Comparison of ENCODE assay signal across 1 cellular context in the genomic region with DNA sequence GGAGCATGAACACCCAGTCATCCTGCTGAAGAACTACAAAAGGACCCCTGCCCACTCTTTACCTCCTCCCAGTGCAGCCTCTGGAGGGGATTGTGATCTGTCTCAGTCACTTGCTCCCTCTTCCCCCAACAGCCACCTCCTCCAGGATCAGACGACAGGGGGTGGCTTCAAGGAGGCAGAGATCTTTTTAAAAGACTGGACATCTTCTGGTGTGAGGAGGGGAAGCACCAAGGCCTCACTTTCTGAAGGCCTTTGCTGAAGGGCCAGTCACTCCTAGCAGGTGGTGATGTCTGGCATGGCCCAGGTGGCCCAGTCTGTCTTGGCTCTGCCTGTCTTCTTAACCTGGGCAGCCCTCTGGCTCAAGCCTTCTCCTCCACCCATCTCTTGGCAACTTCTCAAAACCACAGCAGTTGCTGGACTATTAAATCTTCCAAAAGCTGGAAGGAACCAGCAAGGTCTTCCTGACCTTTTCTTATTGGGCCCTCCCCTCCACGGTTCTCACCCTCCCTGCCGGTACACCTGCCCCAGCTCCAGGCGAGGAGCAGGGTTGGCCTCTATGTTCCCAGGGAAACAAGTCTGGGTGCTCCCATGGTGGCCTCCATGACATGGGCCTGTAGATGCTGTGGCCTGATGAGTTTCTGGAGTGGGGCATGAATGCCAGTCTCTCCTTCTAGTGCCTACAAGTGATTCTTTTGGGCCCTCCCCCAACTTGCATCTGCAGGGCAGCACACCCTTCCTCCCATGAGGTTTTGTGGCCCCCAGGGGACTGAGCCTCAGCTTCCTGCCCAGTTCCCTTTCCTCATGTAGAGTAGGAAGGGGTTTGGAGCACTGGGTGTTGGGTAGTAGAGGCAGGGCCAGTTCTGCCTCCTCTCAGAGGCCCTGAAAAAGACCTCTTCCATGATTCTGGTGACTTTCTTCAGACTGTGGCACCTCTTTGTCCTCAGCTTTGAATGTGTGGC.
TF ChIP-seq lines count a peak whose summit lies in the region.

No MANE protein-coding gene starts in this region.

TF ChIP-seq in SK-N-SH treated with all-trans-retinoic acid at 6 μM for 48 hours, 23 proteins besides CTCF, POLR2A, EP300 and RAD21:
- no peak for TF ChIP-seq TCF4 (CRISPR knock-in tag; IDR thresholded peaks at IDR 0.05; ENCODE audit: borderline replicate concordance)
- TF ChIP-seq, protein P1, sequence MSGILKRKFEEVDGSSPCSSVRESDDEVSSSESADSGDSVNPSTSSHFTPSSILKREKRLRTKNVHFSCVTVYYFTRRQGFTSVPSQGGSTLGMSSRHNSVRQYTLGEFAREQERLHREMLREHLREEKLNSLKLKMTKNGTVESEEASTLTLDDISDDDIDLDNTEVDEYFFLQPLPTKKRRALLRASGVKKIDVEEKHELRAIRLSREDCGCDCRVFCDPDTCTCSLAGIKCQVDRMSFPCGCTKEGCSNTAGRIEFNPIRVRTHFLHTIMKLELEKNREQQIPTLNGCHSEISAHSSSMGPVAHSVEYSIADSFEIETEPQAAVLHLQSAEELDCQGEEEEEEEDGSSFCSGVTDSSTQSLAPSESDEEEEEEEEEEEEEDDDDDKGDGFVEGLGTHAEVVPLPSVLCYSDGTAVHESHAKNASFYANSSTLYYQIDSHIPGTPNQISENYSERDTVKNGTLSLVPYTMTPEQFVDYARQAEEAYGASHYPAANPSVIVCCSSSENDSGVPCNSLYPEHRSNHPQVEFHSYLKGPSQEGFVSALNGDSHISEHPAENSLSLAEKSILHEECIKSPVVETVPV (CRISPR knock-in tag; IDR thresholded peaks at IDR 0.05): no peak
- no peak for TF ChIP-seq RARB (CRISPR knock-in tag; IDR thresholded peaks at IDR 0.05)
- no peak for TF ChIP-seq ZC3H10 (CRISPR knock-in tag; IDR thresholded peaks at IDR 0.05)
- no peak for TF ChIP-seq BACH2 (CRISPR knock-in tag; IDR thresholded peaks at IDR 0.05; ENCODE audit: borderline replicate concordance)
- no peak for TF ChIP-seq SNAI2 (CRISPR knock-in tag; IDR thresholded peaks at IDR 0.05)
- TF ChIP-seq, protein P2, sequence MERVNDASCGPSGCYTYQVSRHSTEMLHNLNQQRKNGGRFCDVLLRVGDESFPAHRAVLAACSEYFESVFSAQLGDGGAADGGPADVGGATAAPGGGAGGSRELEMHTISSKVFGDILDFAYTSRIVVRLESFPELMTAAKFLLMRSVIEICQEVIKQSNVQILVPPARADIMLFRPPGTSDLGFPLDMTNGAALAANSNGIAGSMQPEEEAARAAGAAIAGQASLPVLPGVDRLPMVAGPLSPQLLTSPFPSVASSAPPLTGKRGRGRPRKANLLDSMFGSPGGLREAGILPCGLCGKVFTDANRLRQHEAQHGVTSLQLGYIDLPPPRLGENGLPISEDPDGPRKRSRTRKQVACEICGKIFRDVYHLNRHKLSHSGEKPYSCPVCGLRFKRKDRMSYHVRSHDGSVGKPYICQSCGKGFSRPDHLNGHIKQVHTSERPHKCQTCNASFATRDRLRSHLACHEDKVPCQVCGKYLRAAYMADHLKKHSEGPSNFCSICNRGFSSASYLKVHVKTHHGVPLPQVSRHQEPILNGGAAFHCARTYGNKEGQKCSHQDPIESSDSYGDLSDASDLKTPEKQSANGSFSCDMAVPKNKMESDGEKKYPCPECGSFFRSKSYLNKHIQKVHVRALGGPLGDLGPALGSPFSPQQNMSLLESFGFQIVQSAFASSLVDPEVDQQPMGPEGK (CRISPR knock-in tag; IDR thresholded peaks at IDR 0.05; ENCODE audit: borderline replicate concordance): no peak
- no peak for TF ChIP-seq ARNTL (CRISPR knock-in tag; IDR thresholded peaks at IDR 0.05; ENCODE audit: borderline replicate concordance, low read depth)
- TF ChIP-seq, protein P3, sequence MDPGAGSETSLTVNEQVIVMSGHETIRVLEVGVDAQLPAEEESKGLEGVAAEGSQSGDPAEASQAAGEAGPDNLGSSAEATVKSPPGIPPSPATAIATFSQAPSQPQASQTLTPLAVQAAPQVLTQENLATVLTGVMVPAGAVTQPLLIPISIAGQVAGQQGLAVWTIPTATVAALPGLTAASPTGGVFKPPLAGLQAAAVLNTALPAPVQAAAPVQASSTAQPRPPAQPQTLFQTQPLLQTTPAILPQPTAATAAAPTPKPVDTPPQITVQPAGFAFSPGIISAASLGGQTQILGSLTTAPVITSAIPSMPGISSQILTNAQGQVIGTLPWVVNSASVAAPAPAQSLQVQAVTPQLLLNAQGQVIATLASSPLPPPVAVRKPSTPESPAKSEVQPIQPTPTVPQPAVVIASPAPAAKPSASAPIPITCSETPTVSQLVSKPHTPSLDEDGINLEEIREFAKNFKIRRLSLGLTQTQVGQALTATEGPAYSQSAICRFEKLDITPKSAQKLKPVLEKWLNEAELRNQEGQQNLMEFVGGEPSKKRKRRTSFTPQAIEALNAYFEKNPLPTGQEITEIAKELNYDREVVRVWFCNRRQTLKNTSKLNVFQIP (CRISPR knock-in tag; IDR thresholded peaks at IDR 0.05; ENCODE audit: borderline replicate concordance, low read depth): no peak
- TF ChIP-seq, protein P4, sequence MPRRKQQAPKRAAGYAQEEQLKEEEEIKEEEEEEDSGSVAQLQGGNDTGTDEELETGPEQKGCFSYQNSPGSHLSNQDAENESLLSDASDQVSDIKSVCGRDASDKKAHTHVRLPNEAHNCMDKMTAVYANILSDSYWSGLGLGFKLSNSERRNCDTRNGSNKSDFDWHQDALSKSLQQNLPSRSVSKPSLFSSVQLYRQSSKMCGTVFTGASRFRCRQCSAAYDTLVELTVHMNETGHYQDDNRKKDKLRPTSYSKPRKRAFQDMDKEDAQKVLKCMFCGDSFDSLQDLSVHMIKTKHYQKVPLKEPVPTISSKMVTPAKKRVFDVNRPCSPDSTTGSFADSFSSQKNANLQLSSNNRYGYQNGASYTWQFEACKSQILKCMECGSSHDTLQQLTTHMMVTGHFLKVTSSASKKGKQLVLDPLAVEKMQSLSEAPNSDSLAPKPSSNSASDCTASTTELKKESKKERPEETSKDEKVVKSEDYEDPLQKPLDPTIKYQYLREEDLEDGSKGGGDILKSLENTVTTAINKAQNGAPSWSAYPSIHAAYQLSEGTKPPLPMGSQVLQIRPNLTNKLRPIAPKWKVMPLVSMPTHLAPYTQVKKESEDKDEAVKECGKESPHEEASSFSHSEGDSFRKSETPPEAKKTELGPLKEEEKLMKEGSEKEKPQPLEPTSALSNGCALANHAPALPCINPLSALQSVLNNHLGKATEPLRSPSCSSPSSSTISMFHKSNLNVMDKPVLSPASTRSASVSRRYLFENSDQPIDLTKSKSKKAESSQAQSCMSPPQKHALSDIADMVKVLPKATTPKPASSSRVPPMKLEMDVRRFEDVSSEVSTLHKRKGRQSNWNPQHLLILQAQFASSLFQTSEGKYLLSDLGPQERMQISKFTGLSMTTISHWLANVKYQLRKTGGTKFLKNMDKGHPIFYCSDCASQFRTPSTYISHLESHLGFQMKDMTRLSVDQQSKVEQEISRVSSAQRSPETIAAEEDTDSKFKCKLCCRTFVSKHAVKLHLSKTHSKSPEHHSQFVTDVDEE (CRISPR knock-in tag; IDR thresholded peaks at IDR 0.05): no peak
- no peak for TF ChIP-seq ZFP30 (CRISPR knock-in tag; IDR thresholded peaks at IDR 0.05)
- TF ChIP-seq PPARA (CRISPR knock-in tag; IDR thresholded peaks at IDR 0.05; ENCODE audit: borderline replicate concordance): no peak
- no peak for TF ChIP-seq ESRRG (CRISPR knock-in tag; IDR thresholded peaks at IDR 0.05)
- TF ChIP-seq ISL1 (CRISPR knock-in tag; IDR thresholded peaks at IDR 0.05): no peak
